In the genomic region with DNA sequence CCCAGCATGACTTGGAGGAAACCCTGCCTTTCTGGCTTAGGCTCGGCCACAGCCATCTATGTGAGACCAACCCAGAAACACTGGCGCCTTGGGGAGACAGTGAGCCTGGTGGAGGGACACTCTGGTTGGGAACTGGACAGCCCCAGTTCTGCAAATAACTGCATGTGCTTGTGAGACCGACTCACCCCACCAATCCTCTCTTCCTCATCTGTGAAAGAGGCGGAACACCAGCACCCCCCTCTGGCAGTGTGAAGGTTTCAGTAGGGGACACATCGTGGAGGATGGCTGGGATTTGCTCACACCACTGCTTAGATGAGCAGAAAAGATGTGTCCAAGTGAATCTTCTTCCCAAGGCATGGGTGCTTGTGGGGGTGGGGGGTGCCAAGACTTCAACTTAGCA, we compare ENCODE assay signal across 8 cellular contexts.
DNase-seq lines count a peak whose midpoint lies in the region; ATAC-seq and TF ChIP-seq lines count a peak whose summit lies in the region.
"Had no signal": no experiment of that assay in that cellular context is flagged by ENCODE, and none has a peak within 500 bp of the region (broad histone marks: within the 10 kb centered on the region; RNA-seq: fewer than 3 reads in every experiment).

No MANE protein-coding gene starts in this region.

- no peak for ATAC-seq in GM18498 (IDR thresholded peaks at IDR 0.05; ENCODE audit: unreplicated experiment)

- DNase-seq in ELF-1 (ENCODE audit: low read depth, low spot score) = peak; percentile 70
- DNase-seq in WERI-Rb-1 = peak; percentile 55
- DNase-seq in glomerular visceral epithelial cell (ENCODE audit: extremely low spot score) = peak; percentile 15
- DNase-seq in GF-D8 (lab: John Stamatoyannopoulos, UW) = no peak
- DNase-seq in activated CD4-positive, CD25-positive, alpha-beta regulatory T cell (lab: John Stamatoyannopoulos, UW) = no peak

- TF ChIP-seq EP300 in Ishikawa (IDR thresholded peaks at IDR 0.05; ENCODE audit: borderline replicate concordance) = no peak

- H3K27ac ChIP-seq in WERI-Rb-1 = no peak overlapping the region
- H3K27ac ChIP-seq: thyroid gland had no signal

- H3K27me3 ChIP-seq in WERI-Rb-1 (ENCODE audit: insufficient read depth, low read depth, severe bottlenecking) = no peaks in the 10 kb centered on the region
- H3K27me3 ChIP-seq: thyroid gland had no signal

- TF ChIP-seq CTCF in WERI-Rb-1 (IDR thresholded peaks at IDR 0.05; ENCODE audit: low read depth, low read length) = peak; percentile 57

- no peak overlapping the region for H3K4me3 ChIP-seq in WERI-Rb-1 (ENCODE audit: low read depth, low read length)
- H3K4me3 ChIP-seq: thyroid gland had no signal

- no peaks in the 10 kb centered on the region for H3K36me3 ChIP-seq in WERI-Rb-1
- H3K36me3 ChIP-seq: thyroid gland had no signal

- H3K9me3 ChIP-seq in WERI-Rb-1 (ENCODE audit: severe bottlenecking) = no peaks in the 10 kb centered on the region
- H3K9me3 ChIP-seq: thyroid gland had no signal

- peak; percentile 72 for TF ChIP-seq RAD21 in Ishikawa (IDR thresholded peaks at IDR 0.05; ENCODE audit: low read depth)

TF ChIP-seq in Ishikawa, 13 proteins besides CTCF, POLR2A, EP300 and RAD21:
- TF ChIP-seq TAF1 (IDR thresholded peaks at IDR 0.05; ENCODE audit: low read depth) = no peak
- no peak for TF ChIP-seq CEBPB (IDR thresholded peaks at IDR 0.05)
- no peak for TF ChIP-seq NFIC (IDR thresholded peaks at IDR 0.05)
- TF ChIP-seq ZBTB7A (IDR thresholded peaks at IDR 0.05; ENCODE audit: low read depth) = no peak
- no peak for TF ChIP-seq TEAD4 (IDR thresholded peaks at IDR 0.05)
- TF ChIP-seq, protein P1, sequence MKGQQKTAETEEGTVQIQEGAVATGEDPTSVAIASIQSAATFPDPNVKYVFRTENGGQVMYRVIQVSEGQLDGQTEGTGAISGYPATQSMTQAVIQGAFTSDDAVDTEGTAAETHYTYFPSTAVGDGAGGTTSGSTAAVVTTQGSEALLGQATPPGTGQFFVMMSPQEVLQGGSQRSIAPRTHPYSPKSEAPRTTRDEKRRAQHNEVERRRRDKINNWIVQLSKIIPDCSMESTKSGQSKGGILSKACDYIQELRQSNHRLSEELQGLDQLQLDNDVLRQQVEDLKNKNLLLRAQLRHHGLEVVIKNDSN (IDR thresholded peaks at IDR 0.05) = no peak
- no peak for TF ChIP-seq CREB1 (IDR thresholded peaks at IDR 0.05; ENCODE audit: low read depth)
- no peak for TF ChIP-seq EGR1 (IDR thresholded peaks at IDR 0.05)
- TF ChIP-seq, protein P2, sequence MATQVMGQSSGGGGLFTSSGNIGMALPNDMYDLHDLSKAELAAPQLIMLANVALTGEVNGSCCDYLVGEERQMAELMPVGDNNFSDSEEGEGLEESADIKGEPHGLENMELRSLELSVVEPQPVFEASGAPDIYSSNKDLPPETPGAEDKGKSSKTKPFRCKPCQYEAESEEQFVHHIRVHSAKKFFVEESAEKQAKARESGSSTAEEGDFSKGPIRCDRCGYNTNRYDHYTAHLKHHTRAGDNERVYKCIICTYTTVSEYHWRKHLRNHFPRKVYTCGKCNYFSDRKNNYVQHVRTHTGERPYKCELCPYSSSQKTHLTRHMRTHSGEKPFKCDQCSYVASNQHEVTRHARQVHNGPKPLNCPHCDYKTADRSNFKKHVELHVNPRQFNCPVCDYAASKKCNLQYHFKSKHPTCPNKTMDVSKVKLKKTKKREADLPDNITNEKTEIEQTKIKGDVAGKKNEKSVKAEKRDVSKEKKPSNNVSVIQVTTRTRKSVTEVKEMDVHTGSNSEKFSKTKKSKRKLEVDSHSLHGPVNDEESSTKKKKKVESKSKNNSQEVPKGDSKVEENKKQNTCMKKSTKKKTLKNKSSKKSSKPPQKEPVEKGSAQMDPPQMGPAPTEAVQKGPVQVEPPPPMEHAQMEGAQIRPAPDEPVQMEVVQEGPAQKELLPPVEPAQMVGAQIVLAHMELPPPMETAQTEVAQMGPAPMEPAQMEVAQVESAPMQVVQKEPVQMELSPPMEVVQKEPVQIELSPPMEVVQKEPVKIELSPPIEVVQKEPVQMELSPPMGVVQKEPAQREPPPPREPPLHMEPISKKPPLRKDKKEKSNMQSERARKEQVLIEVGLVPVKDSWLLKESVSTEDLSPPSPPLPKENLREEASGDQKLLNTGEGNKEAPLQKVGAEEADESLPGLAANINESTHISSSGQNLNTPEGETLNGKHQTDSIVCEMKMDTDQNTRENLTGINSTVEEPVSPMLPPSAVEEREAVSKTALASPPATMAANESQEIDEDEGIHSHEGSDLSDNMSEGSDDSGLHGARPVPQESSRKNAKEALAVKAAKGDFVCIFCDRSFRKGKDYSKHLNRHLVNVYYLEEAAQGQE (IDR thresholded peaks at IDR 0.05; ENCODE audit: low read depth) = no peak
- no peak for TF ChIP-seq YY1 (IDR thresholded peaks at IDR 0.05; ENCODE audit: low read depth)
- TF ChIP-seq, protein P3, sequence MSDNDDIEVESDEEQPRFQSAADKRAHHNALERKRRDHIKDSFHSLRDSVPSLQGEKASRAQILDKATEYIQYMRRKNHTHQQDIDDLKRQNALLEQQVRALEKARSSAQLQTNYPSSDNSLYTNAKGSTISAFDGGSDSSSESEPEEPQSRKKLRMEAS (IDR thresholded peaks at IDR 0.05) = no peak

Comparison
In these comparisons a context has a peak if more than half of its experiments do, and no peak if none do; other contexts are left out.
1. DNase-seq: peak in ELF-1 (single experiment), WERI-Rb-1 (single experiment) and glomerular visceral epithelial cell (single experiment); none in GF-D8 (single experiment) and activated CD4-positive, CD25-positive, alpha-beta regulatory T cell (0 of 4).